21 cellular contexts compared by ENCODE assay signal in the genomic region with DNA sequence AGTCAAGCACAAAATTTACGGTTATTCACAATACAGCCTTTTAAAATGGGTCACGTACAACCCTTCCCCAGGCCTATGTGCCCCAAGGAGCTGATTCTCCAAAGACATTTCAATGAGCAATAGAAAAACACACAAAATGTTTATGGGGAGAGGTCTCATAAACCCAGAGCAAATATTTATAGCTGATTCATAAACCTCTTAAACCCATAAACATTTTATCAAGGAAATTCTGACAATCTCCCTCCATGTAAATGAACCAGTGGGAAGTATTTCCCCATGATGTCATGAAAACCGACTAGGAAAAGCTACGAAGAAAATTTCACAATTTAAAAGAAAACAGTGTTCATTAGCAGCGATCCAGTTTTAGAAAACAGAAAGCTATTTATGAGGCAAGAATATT. TPM values are rescaled to one million over a fixed set of nuclear protein-coding genes. Genes with fewer than 3 reads are reported as not detected.
DNase-seq lines count a peak whose midpoint lies in the region; ATAC-seq and TF ChIP-seq lines count a peak whose summit lies in the region.
"Had no signal": no experiment of that assay in that cellular context is flagged by ENCODE, and none has a peak within 500 bp of the region (broad histone marks: within the 10 kb centered on the region; RNA-seq: fewer than 3 reads in every experiment).

No MANE protein-coding gene starts in this region.

- peaks cover 18 to 51% of the 10 kb centered on the region in 2 donors for H3K4me1 Mint-ChIP-seq in immature natural killer cell

- WGBS in smooth muscle cell (ENCODE audit: low lambda C conversion rate), result 54% methylated on average over 5 of the region's 5 CpGs

- H3K27ac ChIP-seq in VCaP (peak overlapping the region; percentile 52), smooth muscle cell (ENCODE audit: low read depth) (peak overlapping the region; percentile 68)
- H3K27ac ChIP-seq: 22Rv1; BLaER1 treated with 17β-estradiol and CSF1 and Interleukin-3, amounts not matched to agents 10 nM and 100 nM had no signal

- peak overlapping the region in 4 of 6 donors; percentile 17 to 39 (median 30) for H3K27ac Mint-ChIP-seq in immature natural killer cell
- H3K27ac Mint-ChIP-seq: CD4-positive, alpha-beta memory T cell had no signal

- H3K27me3 Mint-ChIP-seq in immature natural killer cell (ENCODE audit: low read depth in 3 of 3), result peaks cover 0 to 3% (median 0%) of the 10 kb centered on the region in 3 donors
- H3K27me3 Mint-ChIP-seq: CD4-positive, alpha-beta memory T cell had no signal

- H3K4me3 ChIP-seq in smooth muscle cell, result no peak overlapping the region
- H3K4me3 ChIP-seq: GM12878 had no signal

- H3K36me3 Mint-ChIP-seq in immature natural killer cell, result peaks cover 25 to 36% (median 30%) of the 10 kb centered on the region in 3 donors

- peak overlapping the region; percentile 28 for H3K9ac ChIP-seq in smooth muscle cell (ENCODE audit: low read depth)
- H3K9ac ChIP-seq: BLaER1 treated with 17β-estradiol and CSF1 and Interleukin-3, amounts not matched to agents 10 nM and 100 nM had no signal

- no peaks in the 10 kb centered on the region for H3K4me1 ChIP-seq in smooth muscle cell (ENCODE audit: low read depth)
- H3K4me1 ChIP-seq: Caco-2 had no signal

- H3K4me2 ChIP-seq in smooth muscle cell, result peak overlapping the region; percentile 25
- H3K4me2 ChIP-seq: BLaER1 treated with 17β-estradiol and CSF1 and Interleukin-3, amounts not matched to agents 10 nM and 100 nM had no signal

- H2AFZ ChIP-seq in smooth muscle cell (ENCODE audit: low read depth), result no peak overlapping the region

- no peaks in the 10 kb centered on the region for H3K79me2 ChIP-seq in smooth muscle cell (ENCODE audit: low read depth)

- no peaks in the 10 kb centered on the region for H3K36me3 ChIP-seq in smooth muscle cell (ENCODE audit: low read depth)

- H3K9me3 Mint-ChIP-seq in immature natural killer cell, result no peaks in the 10 kb centered on the region
- H3K9me3 Mint-ChIP-seq: CD4-positive, alpha-beta memory T cell had no signal

- H3K4me3 Mint-ChIP-seq in immature natural killer cell, result no peak overlapping the region
- H3K4me3 Mint-ChIP-seq: CD4-positive, alpha-beta memory T cell had no signal

- no peaks in the 10 kb centered on the region for H3K27me3 ChIP-seq in smooth muscle cell (ENCODE audit: low read depth)
- H3K27me3 ChIP-seq: BLaER1 treated with 17β-estradiol and CSF1 and Interleukin-3, amounts not matched to agents 10 nM and 100 nM had no signal

- ATAC-seq in HG03571 (IDR thresholded peaks at IDR 0.05; ENCODE audit: unreplicated experiment), result no peak
- ATAC-seq: GM12878 had no signal

- no peaks in the 10 kb centered on the region for H4K20me1 ChIP-seq in smooth muscle cell (ENCODE audit: low read depth)

- H3F3A ChIP-seq in smooth muscle cell (ENCODE audit: low read depth), result no peaks in the 10 kb centered on the region

- no peaks in the 10 kb centered on the region for H3K9me3 ChIP-seq in smooth muscle cell (replicated peaks; ENCODE audit: low read depth)

- DNase-seq in activated CD8-positive, alpha-beta memory T cell treated with anti-CD3 and anti-CD28 coated beads for 24 hours, result peak; percentile 17
- DNase-seq in activated CD8-positive, alpha-beta memory T cell treated with anti-CD3 and anti-CD28 coated beads, Interleukin-2, amount 50 U/mL, for 4 hours, result no peak
- DNase-seq in immature natural killer cell (no peak), smooth muscle cell (lab: John Stamatoyannopoulos, UW; ENCODE audit: unreplicated experiment) (no peak), foreskin melanocyte (no peak)
- no peak for DNase-seq in effector CD8-positive, alpha-beta T cell (lab: John Stamatoyannopoulos, UW)
- DNase-seq: Caco-2; CD4-positive, alpha-beta memory T cell; DND-41; H7; Kasumi-1; NCI-H1092 treated with DMSO at 0.1 percent for 48 hours; NCI-H146; NCI-H2029; NCI-H226; NCI-H526 had no signal

- no peak for TF ChIP-seq CTCF in VCaP (conservative IDR thresholded peaks at IDR 0.05)
- TF ChIP-seq CTCF in smooth muscle cell (IDR thresholded peaks at IDR 0.05; ENCODE audit: borderline replicate concordance, insufficient read depth, poor library complexity, severe bottlenecking), result no peak

RNA-seq across cellular contexts. Expression of a gene that starts 36.0 kb away (rescaled TPM):
- 1 to 10 TPM; 1.5 to 9.8 (median 3.1) TPM for polyA plus RNA-seq in immature natural killer cell
- total RNA-seq in smooth muscle cell, result 1.4 and 2.5 TPM in 2 replicates
- 0.60 and 0.90 TPM in 2 replicates for polyA plus RNA-seq in smooth muscle cell
- total RNA-seq: Caco-2 had no signal
